ENCODE assay signal across 12 cellular contexts in genomic region chr2:229719926-229720652, GRCh38. TPM values are rescaled to one million over a fixed set of nuclear protein-coding genes. Genes with fewer than 3 reads are reported as not detected.
"Had no signal": no experiment of that assay in that cellular context is flagged by ENCODE, and none has a peak within 500 bp of the region (broad histone marks: within the 10 kb centered on the region; RNA-seq: fewer than 3 reads in every experiment).

No MANE protein-coding gene starts in this region.

- H3K4me1 ChIP-seq: pancreas had no signal

- H3K27ac ChIP-seq: lower lobe of right lung, pancreas, skin epidermis, tibial nerve had no signal

- FAIRE-seq: pancreas had no signal

- ATAC-seq: left cardiac atrium, lower lobe of right lung, pancreas had no signal

- DNase-seq: activated CD4-positive, alpha-beta memory T cell treated with anti-CD3 and anti-CD28 coated beads, Interleukin-2, amount 10 ng/mL, durations not matched to agents 7 days and 5 days; activated gamma-delta T cell; activated T-cell treated with anti-CD3 and anti-CD28 coated beads, Interleukin-2, amount 50 U/mL, for 48 hours; anterior cingulate cortex; glutamatergic neuron; left cardiac atrium; lower lobe of right lung; naive B cell; pancreas; T-helper 2 cell had no signal

- H3K9me3 ChIP-seq: lower lobe of right lung, pancreas had no signal

- H3K4me3 ChIP-seq: lower lobe of right lung, pancreas, skin epidermis, tibial nerve had no signal

- H3K36me3 ChIP-seq: lower lobe of right lung, pancreas, tibial nerve had no signal

RNA-seq across cellular contexts. Expression of gene DNER, which starts 5.7 kb away (rescaled TPM):
- total RNA-seq: activated CD4-positive, alpha-beta memory T cell treated with anti-CD3 and anti-CD28 coated beads, Interleukin-2, amount 10 ng/mL, durations not matched to agents 7 days and 5 days had no signal
